Comparison of ENCODE assay signal across 9 cellular contexts in genomic region chr9:35636877-35637246, GRCh38. TPM values are rescaled to one million over a fixed set of nuclear protein-coding genes. Genes with fewer than 3 reads are reported as not detected.
A peak's percentile ranks its signal among the peaks of the same experiment; 100 is the strongest.
DNase-seq lines count a peak whose midpoint lies in the region; ATAC-seq and TF ChIP-seq lines count a peak whose summit lies in the region.
"Not testable (repeated sequence)": the region's sequence is repeated elsewhere in the genome, so short reads cannot be mapped to it uniquely, and the experiment has no call there.
"Had no signal": no experiment of that assay in that cellular context is flagged by ENCODE, and none has a peak within 500 bp of the region (broad histone marks: within the 10 kb centered on the region; RNA-seq: fewer than 3 reads in every experiment).

No MANE protein-coding gene starts in this region.

- CTCF ChIA-PET in CD8-positive, alpha-beta T cell (lab: Charles Lee) = interaction anchor here (1.8 kb wide), 1 partner anchor 26 kb away, joined by 8 read pairs; no protein-coding TSS in a partner anchor
- CTCF ChIA-PET in OCI-LY7 (lab: Charles Lee; ENCODE audit: unreplicated experiment) = not testable (repeated sequence)
- CTCF ChIA-PET in activated CD8-positive, alpha-beta T cell treated with anti-CD3 and anti-CD28 coated beads, Interleukin-2, amount 10 ng/mL, durations not matched to agents 7 days and 5 days (lab: Charles Lee) = interaction anchor here (1.6 to 2.3 kb wide), 2 partner anchors 10 to 17 kb away, joined by 9 to 10 read pairs; no protein-coding TSS in a partner anchor

- ATAC-seq in CD8-positive, alpha-beta T cell; activated CD8-positive, alpha-beta T cell treated with anti-CD3 and anti-CD28 coated beads, Interleukin-2, amount 10 ng/mL, durations not matched to agents 7 days and 5 days; activated naive CD8-positive, alpha-beta T cell treated with anti-CD3 and anti-CD28 coated beads, Interleukin-2, amount 50 U/mL, for 24 hours; psoas muscle: not testable (repeated sequence)

- not testable (repeated sequence) for TF ChIP-seq EP300 in stomach (IDR thresholded peaks at IDR 0.05)

- not testable (repeated sequence) for H3K4me3 ChIP-seq in CD8-positive, alpha-beta T cell (ENCODE audit: low read depth, low read length); psoas muscle; stomach
- peak overlapping the region; percentile 28 for H3K4me3 ChIP-seq in OCI-LY7 (ENCODE audit: low read depth, low read length, poor library complexity, severe bottlenecking)

- H3K4me3 Mint-ChIP-seq in CD8-positive, alpha-beta T cell; activated CD8-positive, alpha-beta T cell treated with anti-CD3 and anti-CD28 coated beads, Interleukin-2, amount 10 ng/mL, durations not matched to agents 7 days and 5 days: not testable (repeated sequence)
- peak overlapping the region; percentile 41 for H3K4me3 Mint-ChIP-seq in activated naive CD8-positive, alpha-beta T cell treated with anti-CD3 and anti-CD28 coated beads, Interleukin-2, amount 50 U/mL, for 24 hours
- H3K4me3 Mint-ChIP-seq in immature natural killer cell = peak overlapping the region; percentile 71 to 91 (median 76)

- peak overlapping the region; percentile 41 for H3K27ac Mint-ChIP-seq in CD8-positive, alpha-beta T cell
- H3K27ac Mint-ChIP-seq in activated CD8-positive, alpha-beta T cell treated with anti-CD3 and anti-CD28 coated beads, Interleukin-2, amount 10 ng/mL, durations not matched to agents 7 days and 5 days = peak overlapping the region; percentile 14
- peak overlapping the region; percentile 87 for H3K27ac Mint-ChIP-seq in activated naive CD8-positive, alpha-beta T cell treated with anti-CD3 and anti-CD28 coated beads, Interleukin-2, amount 50 U/mL, for 24 hours
- peak overlapping the region; percentile 95 to 98 (median 97) for H3K27ac Mint-ChIP-seq in immature natural killer cell

- not testable (repeated sequence) for H3K9me3 ChIP-seq in CD8-positive, alpha-beta T cell (ENCODE audit: low read length); OCI-LY7 (ENCODE audit: low read length); psoas muscle; stomach

- not testable (repeated sequence) for H3K9me3 Mint-ChIP-seq in CD8-positive, alpha-beta T cell; activated CD8-positive, alpha-beta T cell treated with anti-CD3 and anti-CD28 coated beads, Interleukin-2, amount 10 ng/mL, durations not matched to agents 7 days and 5 days (ENCODE audit: insufficient read depth); activated naive CD8-positive, alpha-beta T cell treated with anti-CD3 and anti-CD28 coated beads, Interleukin-2, amount 50 U/mL, for 24 hours; immature natural killer cell

- BruUV-seq in OCI-LY7 (replicated peaks; lab: Mats Ljungman, UMichigan) = not testable (repeated sequence)

- not testable (repeated sequence) for TF ChIP-seq POLR2A in stomach (IDR thresholded peaks at IDR 0.05)

- not testable (repeated sequence) for TF ChIP-seq CTCF in CD8-positive, alpha-beta T cell (IDR thresholded peaks at IDR 0.05); OCI-LY7 (conservative IDR thresholded peaks at IDR 0.05; ENCODE audit: low read length); psoas muscle (IDR thresholded peaks at IDR 0.05); stomach (IDR thresholded peaks at IDR 0.05)

- not testable (repeated sequence) for H3K79me2 ChIP-seq in OCI-LY7 (ENCODE audit: insufficient read depth, low read depth, low read length)

- not testable (repeated sequence) for H2AFZ ChIP-seq in OCI-LY7 (ENCODE audit: low read length)

- peaks cover 55% of the 10 kb centered on the region for H3K4me1 Mint-ChIP-seq in CD8-positive, alpha-beta T cell (ENCODE audit: low read depth)
- H3K4me1 Mint-ChIP-seq in activated CD8-positive, alpha-beta T cell treated with anti-CD3 and anti-CD28 coated beads, Interleukin-2, amount 10 ng/mL, durations not matched to agents 7 days and 5 days (ENCODE audit: low read depth) = peaks cover 62% of the 10 kb centered on the region
- peaks cover 77% of the 10 kb centered on the region for H3K4me1 Mint-ChIP-seq in activated naive CD8-positive, alpha-beta T cell treated with anti-CD3 and anti-CD28 coated beads, Interleukin-2, amount 50 U/mL, for 24 hours
- H3K4me1 Mint-ChIP-seq in immature natural killer cell = peaks cover 71 to 75% of the 10 kb centered on the region in 2 donors

- H4K20me1 ChIP-seq in OCI-LY7 (ENCODE audit: insufficient read depth, low read length) = not testable (repeated sequence)

- not testable (repeated sequence) for H3K36me3 ChIP-seq in CD8-positive, alpha-beta T cell (ENCODE audit: insufficient read depth, low read length); psoas muscle (ENCODE audit: insufficient read depth in 1 of 2, low read depth in 1 of 2); stomach
- peaks cover 19% of the 10 kb centered on the region for H3K36me3 ChIP-seq in OCI-LY7 (ENCODE audit: insufficient read depth, low read length)

- H3K4me2 ChIP-seq in OCI-LY7 (ENCODE audit: low read length) = peak overlapping the region; percentile 76

- peaks cover 31% of the 10 kb centered on the region for H3K4me1 ChIP-seq in CD8-positive, alpha-beta T cell (ENCODE audit: insufficient read depth, low read length)
- H3K4me1 ChIP-seq in OCI-LY7 (ENCODE audit: insufficient read depth, low read length, poor library complexity, severe bottlenecking) = peaks cover 71% of the 10 kb centered on the region
- H3K4me1 ChIP-seq in psoas muscle, stomach: not testable (repeated sequence)

- not testable (repeated sequence) for H3K27me3 Mint-ChIP-seq in CD8-positive, alpha-beta T cell (ENCODE audit: low read depth); activated CD8-positive, alpha-beta T cell treated with anti-CD3 and anti-CD28 coated beads, Interleukin-2, amount 10 ng/mL, durations not matched to agents 7 days and 5 days (ENCODE audit: low read depth); activated naive CD8-positive, alpha-beta T cell treated with anti-CD3 and anti-CD28 coated beads, Interleukin-2, amount 50 U/mL, for 24 hours; immature natural killer cell (ENCODE audit: low read depth in 3 of 3)

- peaks cover 11% of the 10 kb centered on the region for H3K36me3 Mint-ChIP-seq in CD8-positive, alpha-beta T cell
- peaks cover 29% of the 10 kb centered on the region for H3K36me3 Mint-ChIP-seq in activated CD8-positive, alpha-beta T cell treated with anti-CD3 and anti-CD28 coated beads, Interleukin-2, amount 10 ng/mL, durations not matched to agents 7 days and 5 days (ENCODE audit: low read depth)
- H3K36me3 Mint-ChIP-seq in activated naive CD8-positive, alpha-beta T cell treated with anti-CD3 and anti-CD28 coated beads, Interleukin-2, amount 50 U/mL, for 24 hours (ENCODE audit: low read depth) = peaks cover 22% of the 10 kb centered on the region
- H3K36me3 Mint-ChIP-seq in immature natural killer cell = peaks cover 6 to 22% (median 11%) of the 10 kb centered on the region in 3 donors

- H3K27ac ChIP-seq in CD8-positive, alpha-beta T cell (ENCODE audit: low read depth, low read length) = not testable (repeated sequence)
- H3K27ac ChIP-seq in OCI-LY7 (ENCODE audit: low read depth, low read length, poor library complexity, severe bottlenecking) (peak overlapping the region; percentile 94), psoas muscle (peak overlapping the region; percentile 16), stomach (peak overlapping the region in 3 of 5 donors; percentile 3 to 12 (median 10))

- POLR2A ChIA-PET in CD8-positive, alpha-beta T cell (lab: Charles Lee); activated CD8-positive, alpha-beta T cell treated with anti-CD3 and anti-CD28 coated beads, Interleukin-2, amount 10 ng/mL, durations not matched to agents 7 days and 5 days (lab: Charles Lee): not testable (repeated sequence)
- POLR2A ChIA-PET in OCI-LY7 (lab: Charles Lee) = interaction anchor here (0.6 to 3.3 kb wide), 8 partner anchors 10 to 28 kb away, joined by 3 to 36 read pairs (median 5); partner anchors contain the start of genes ARHGEF39 and SIT1

- intact Hi-C loops in CD8-positive, alpha-beta T cell (cut with DNase I, micrococcal nuclease); OCI-LY7 (cut with micrococcal nuclease; ENCODE audit: unreplicated experiment); stomach (cut with DNase I; ENCODE audit: low total_unique reads): not testable (repeated sequence)
- intact Hi-C loops in psoas muscle (cut with DNase I) = loop anchor here in 1 of 2 donors (10.0 kb wide), 1 partner anchor 658 kb away; no protein-coding TSS in a partner anchor

- not testable (repeated sequence) for H3K9me2 ChIP-seq in OCI-LY7 (ENCODE audit: insufficient read depth, low read length)

- WGBS in psoas muscle, 3 donors = 93 to 100% (median 97%) methylated on average over 6 of the region's 6 CpGs
- 92 to 96% (median 94%) methylated on average over 6 of the region's 6 CpGs for WGBS in stomach, 5 donors

- not testable (repeated sequence) for DNase-seq in CD8-positive, alpha-beta T cell; OCI-LY7 (ENCODE audit: low spot score); activated CD8-positive, alpha-beta T cell treated with anti-CD3 and anti-CD28 coated beads, Interleukin-2, amount 10 ng/mL, durations not matched to agents 7 days and 5 days; activated naive CD8-positive, alpha-beta T cell treated with anti-CD3 and anti-CD28 coated beads, Interleukin-2, amount 50 U/mL, for 24 hours; immature natural killer cell; psoas muscle; stomach

- not testable (repeated sequence) for H3K27me3 ChIP-seq in CD8-positive, alpha-beta T cell (ENCODE audit: insufficient read depth, low read length); psoas muscle (ENCODE audit: insufficient read depth in 3 of 3, low read length in 2 of 3); stomach

RNA-seq across cellular contexts. Expression of gene SIT1, which starts 13.9 kb away (rescaled TPM):
- total RNA-seq in CD8-positive, alpha-beta T cell = 10 to 100 TPM; 11.0 to 11.6 TPM
- 176 and 210 TPM in 2 replicates for total RNA-seq in OCI-LY7 (2014; rRNA removed; shearing (Covaris generic))
- 93.0 and 121 TPM in 2 replicates for total RNA-seq in OCI-LY7 (2022)
- total RNA-seq in activated CD8-positive, alpha-beta T cell treated with anti-CD3 and anti-CD28 coated beads, Interleukin-2, amount 10 ng/mL, durations not matched to agents 7 days and 5 days = 100 to 1,000 TPM; 213 to 220 TPM
- polyA plus RNA-seq in immature natural killer cell = 1 to 10 TPM in 1 of 3 donors, under 1 TPM in 2; 0.26 to 1.4 (median 0.49) TPM
- total RNA-seq in psoas muscle = under 1 TPM; 0.23 to 0.34 (median 0.28) TPM
- under 1 TPM in 2 of 3 donors, not detected in 1; 0.08 to 0.10 TPM for polyA plus RNA-seq in psoas muscle
- total RNA-seq in stomach = 1 to 10 TPM in 2 of 5 donors, not detected in 3; 2.0 to 2.3 TPM
- polyA plus RNA-seq in stomach = 1 to 10 TPM in 1 of 3 donors, under 1 TPM in 2; 0.62 to 1.1 (median 0.95) TPM
- total RNA-seq: H4, HT1080 had no signal

RNA-seq across cellular contexts. Expression of gene CD72, which starts 18.6 kb away (rescaled TPM):
- total RNA-seq in CD8-positive, alpha-beta T cell = 1 to 10 TPM; 2.9 to 5.7 TPM
- total RNA-seq in OCI-LY7 (2014; rRNA removed; shearing (Covaris generic)) = 91.4 and 107 TPM in 2 replicates
- total RNA-seq in OCI-LY7 (2022) (63.0 and 67.6 TPM in 2 replicates), psoas muscle (under 1 TPM; 0.57 to 0.71 (median 0.64) TPM), stomach (10 to 100 TPM in 1 of 5 donors, 1 to 10 TPM in 1, not detected in 3; 3.1 to 18.7 TPM)
- total RNA-seq in activated CD8-positive, alpha-beta T cell treated with anti-CD3 and anti-CD28 coated beads, Interleukin-2, amount 10 ng/mL, durations not matched to agents 7 days and 5 days = 10 to 100 TPM; 11.6 to 15.0 TPM
- polyA plus RNA-seq in immature natural killer cell (10 to 100 TPM in 2 of 3 donors, 1 to 10 TPM in 1; 6.2 to 18.4 (median 10.1) TPM), psoas muscle (1 to 10 TPM in 1 of 3 donors, under 1 TPM in 2; 0.46 to 1.2 (median 0.68) TPM), stomach (1 to 10 TPM in 2 of 3 donors, under 1 TPM in 1; 0.61 to 2.8 (median 1.1) TPM)

RNA-seq across cellular contexts. Expression of gene RMRP, which starts 21.0 kb away (rescaled TPM):
- total RNA-seq in CD8-positive, alpha-beta T cell = over 10,000 TPM; 22,073 to 26,359 TPM
- 21,739 and 26,575 TPM in 2 replicates for total RNA-seq in OCI-LY7 (2014; rRNA removed; shearing (Covaris generic))
- 4,033 and 12,624 TPM in 2 replicates for total RNA-seq in OCI-LY7 (2022)
- over 10,000 TPM in 1 of 2 experiments, 1,000 to 10,000 TPM in 1; 7,126 to 12,592 TPM for total RNA-seq in activated CD8-positive, alpha-beta T cell treated with anti-CD3 and anti-CD28 coated beads, Interleukin-2, amount 10 ng/mL, durations not matched to agents 7 days and 5 days
- 10 to 100 TPM in 1 of 3 donors, not detected in 2; 23.0 TPM for polyA plus RNA-seq in immature natural killer cell
- over 10,000 TPM in 1 of 4 donors, 1,000 to 10,000 TPM in 3; 3,787 to 10,280 (median 6,744) TPM for total RNA-seq in psoas muscle
- 10 to 100 TPM in 1 of 3 donors, not detected in 2; 26.8 TPM for polyA plus RNA-seq in psoas muscle
- total RNA-seq in stomach = over 10,000 TPM in 4 of 5 donors, 1,000 to 10,000 TPM in 1; 1,379 to 137,340 (median 23,544) TPM
- polyA plus RNA-seq in stomach = 10 to 100 TPM in 1 of 3 donors, not detected in 2; 64.3 TPM

RNA-seq across cellular contexts. Expression of gene CCDC107, which starts 21.2 kb away (rescaled TPM):
- total RNA-seq in CD8-positive, alpha-beta T cell = 1 to 10 TPM; 7.4 to 9.1 TPM
- 16.5 and 20.3 TPM in 2 replicates for total RNA-seq in OCI-LY7 (2014; rRNA removed; shearing (Covaris generic))
- 10.0 and 11.4 TPM in 2 replicates for total RNA-seq in OCI-LY7 (2022)
- total RNA-seq in activated CD8-positive, alpha-beta T cell treated with anti-CD3 and anti-CD28 coated beads, Interleukin-2, amount 10 ng/mL, durations not matched to agents 7 days and 5 days = 10 to 100 TPM; 34.8 to 36.8 TPM
- polyA plus RNA-seq in immature natural killer cell = 100 to 1,000 TPM; 101 to 106 (median 103) TPM
- total RNA-seq in psoas muscle = 10 to 100 TPM; 15.4 to 39.4 (median 27.5) TPM
- 10 to 100 TPM; 21.5 to 49.4 (median 36.3) TPM for polyA plus RNA-seq in psoas muscle
- 100 to 1,000 TPM in 1 of 5 donors, 10 to 100 TPM in 4; 15.6 to 104 (median 28.1) TPM for total RNA-seq in stomach
- 10 to 100 TPM; 58.8 to 86.4 (median 69.7) TPM for polyA plus RNA-seq in stomach

RNA-seq across cellular contexts. Expression of gene ARHGEF39, which starts 28.1 kb away (rescaled TPM):
- total RNA-seq in CD8-positive, alpha-beta T cell = under 1 TPM; 0.25 to 0.35 TPM
- total RNA-seq in OCI-LY7 (2014; rRNA removed; shearing (Covaris generic)) = 22.7 and 30.8 TPM in 2 replicates
- total RNA-seq in OCI-LY7 (2022) (48.1 and 53.6 TPM in 2 replicates), psoas muscle (under 1 TPM in 3 of 4 donors, not detected in 1; 0.07 to 0.21 (median 0.10) TPM), stomach (10 to 100 TPM in 3 of 5 donors, 1 to 10 TPM in 2; 1.8 to 58.3 (median 11.6) TPM)
- 10 to 100 TPM; 17.2 to 17.3 TPM for total RNA-seq in activated CD8-positive, alpha-beta T cell treated with anti-CD3 and anti-CD28 coated beads, Interleukin-2, amount 10 ng/mL, durations not matched to agents 7 days and 5 days
- polyA plus RNA-seq in immature natural killer cell (1 to 10 TPM in 2 of 3 donors, under 1 TPM in 1; 0.92 to 1.9 (median 1.1) TPM), psoas muscle (under 1 TPM; 0.20 to 0.79 (median 0.29) TPM), stomach (1 to 10 TPM; 2.8 to 4.3 (median 3.2) TPM)

Comparison
In these comparisons a context has a peak if more than half of its experiments do, and no peak if none do; other contexts are left out.
1. H3K27ac Mint-ChIP-seq: peak in every context shown above with its lines; median percentile 97 in immature natural killer cell; 87 in activated naive CD8-positive, alpha-beta T cell treated with anti-CD3 and anti-CD28 coated beads, Interleukin-2, amount 50 U/mL, for 24 hours; 41 in CD8-positive, alpha-beta T cell; 14 in activated CD8-positive, alpha-beta T cell treated with anti-CD3 and anti-CD28 coated beads, Interleukin-2, amount 10 ng/mL, durations not matched to agents 7 days and 5 days.
2. RNA of gene SIT1, which starts 13.9 kb away (total RNA-seq): 213 to 220 TPM in activated CD8-positive, alpha-beta T cell treated with anti-CD3 and anti-CD28 coated beads, Interleukin-2, amount 10 ng/mL, durations not matched to agents 7 days and 5 days and 93.0 to 210 TPM in OCI-LY7; 11.0 to 11.6 TPM in CD8-positive, alpha-beta T cell, 0.23 to 0.34 TPM in psoas muscle and 2.0 to 2.3 TPM in stomach; every median in the first group is over 4 times any median in the second.